ENCODE assay signal across 29 cellular contexts in the genomic region with DNA sequence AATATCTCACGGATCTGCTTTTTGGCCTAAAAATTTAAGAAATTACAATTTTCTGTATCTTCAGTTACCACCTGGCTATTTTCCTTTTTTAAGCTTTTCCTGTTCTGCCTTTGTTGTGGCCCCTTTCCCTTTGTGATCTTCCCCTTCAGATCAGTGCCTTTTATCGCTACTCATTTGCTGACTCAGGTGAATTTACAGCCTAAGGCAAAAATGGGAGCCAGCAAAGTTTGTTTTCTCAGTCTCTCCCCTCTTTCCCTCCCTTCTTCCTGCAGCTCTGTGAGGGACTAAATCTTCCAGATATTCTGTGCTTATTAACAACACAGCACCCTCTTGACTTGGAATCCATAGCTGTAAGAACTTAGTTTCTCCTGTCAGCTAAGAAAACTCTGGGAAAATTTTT. TPM values are rescaled to one million over a fixed set of nuclear protein-coding genes. Genes with fewer than 3 reads are reported as not detected.
DNase-seq lines count a peak whose midpoint lies in the region; ATAC-seq and TF ChIP-seq lines count a peak whose summit lies in the region.
"Had no signal": no experiment of that assay in that cellular context is flagged by ENCODE, and none has a peak within 500 bp of the region (broad histone marks: within the 10 kb centered on the region; RNA-seq: fewer than 3 reads in every experiment).

No MANE protein-coding gene starts in this region.

- peak overlapping the region; percentile 14 for H3K4me3 ChIP-seq in parathyroid adenoma (ENCODE audit: low read depth, low read length)
- H3K4me3 ChIP-seq in CD8-positive, alpha-beta memory T cell (ENCODE audit: low read length): no peak overlapping the region
- H3K4me3 ChIP-seq: BLaER1 treated with 17β-estradiol and CSF1 and Interleukin-3, amounts not matched to agents 10 nM and 100 nM; lung; prostate gland; tibial artery had no signal

- WGBS in H9 (ENCODE audit: extremely low coverage, insufficient read length, low lambda C conversion rate): no CpG with 5 or more reads among the region's 2 CpGs

- no peaks in the 10 kb centered on the region for H3K36me3 Mint-ChIP-seq in H9 (ENCODE audit: insufficient read depth in 1 of 3, low read depth in 3 of 3)
- H3K36me3 Mint-ChIP-seq in endothelial cell (ENCODE audit: low read depth, unreplicated experiment): no peaks in the 10 kb centered on the region
- H3K36me3 Mint-ChIP-seq in CD8-positive, alpha-beta memory T cell: peaks cover 0 to under 1% (median 0%) of the 10 kb centered on the region in 3 donors

- no peak overlapping the region for H2BK15ac ChIP-seq in H9 (ENCODE audit: low read depth, low read length)

- no peak overlapping the region for H2BK5ac ChIP-seq in H9 (ENCODE audit: insufficient read length, low read length)

- H3K27me3 Mint-ChIP-seq in H9 (ENCODE audit: low read depth) (no peaks in the 10 kb centered on the region), endothelial cell (ENCODE audit: unreplicated experiment) (peaks cover 5% of the 10 kb centered on the region)
- H3K27me3 Mint-ChIP-seq in CD8-positive, alpha-beta memory T cell: no peaks in the 10 kb centered on the region
- H3K27me3 Mint-ChIP-seq: activated CD8-positive, alpha-beta T cell treated with anti-CD3 and anti-CD28 coated beads for 36 hours had no signal

- H2BK12ac ChIP-seq in H9 (ENCODE audit: insufficient read length, low read depth, low read length): no peak overlapping the region

- H3K4me1 ChIP-seq in H9 (ENCODE audit: insufficient read depth, low read length): no peaks in the 10 kb centered on the region
- no peaks in the 10 kb centered on the region for H3K4me1 ChIP-seq in parathyroid adenoma
- H3K4me1 ChIP-seq in CD8-positive, alpha-beta memory T cell (ENCODE audit: insufficient read depth, low read length): peaks cover 9% of the 10 kb centered on the region
- H3K4me1 ChIP-seq: prostate gland had no signal

- no peak overlapping the region for H3K14ac ChIP-seq in H9 (ENCODE audit: insufficient read depth, low read length)

- CTCF ChIA-PET in CD8-positive, alpha-beta memory T cell (lab: Charles Lee): no interaction called here

- H3K9ac ChIP-seq in H9 (ENCODE audit: extremely low read depth, insufficient read length, low read length) (no peak overlapping the region), parathyroid adenoma (no peak overlapping the region)
- H3K9ac ChIP-seq: BLaER1 treated with 17β-estradiol and CSF1 and Interleukin-3, amounts not matched to agents 10 nM and 100 nM; SK-N-SH had no signal

- no peaks in the 10 kb centered on the region for H3K23me2 ChIP-seq in H9 (ENCODE audit: insufficient read length, low read depth, low read length, poor library complexity, severe bottlenecking)

- H3K27me3 ChIP-seq in H9 (ENCODE audit: insufficient read depth, low read length): no peaks in the 10 kb centered on the region; the same call in 1 of the 2 replicates
- H3K27me3 ChIP-seq in parathyroid adenoma (ENCODE audit: control insufficient read depth, insufficient read depth, low read length): no peaks in the 10 kb centered on the region
- no peaks in the 10 kb centered on the region for H3K27me3 ChIP-seq in CD8-positive, alpha-beta memory T cell (ENCODE audit: insufficient read depth, low read length, poor library complexity, severe bottlenecking)
- H3K27me3 ChIP-seq: BLaER1 treated with 17β-estradiol and CSF1 and Interleukin-3, amounts not matched to agents 10 nM and 100 nM; tibial artery had no signal

- H3K4me2 ChIP-seq in H9 (ENCODE audit: insufficient read depth, insufficient read length, low read length) (no peak overlapping the region), parathyroid adenoma (ENCODE audit: low read length) (peak overlapping the region; percentile 26)
- H3K4me2 ChIP-seq: SK-N-SH had no signal

- H3K27ac ChIP-seq in H9 (ENCODE audit: insufficient read length, low read depth, low read length) (no peak overlapping the region), parathyroid adenoma (no peak overlapping the region)
- no peak overlapping the region for H3K27ac ChIP-seq in CD8-positive, alpha-beta memory T cell (ENCODE audit: low read depth, low read length)
- H3K27ac ChIP-seq: BLaER1 treated with 17β-estradiol and CSF1 and Interleukin-3, amounts not matched to agents 10 nM and 100 nM; epithelial cell of prostate; HL-60; prostate gland; tibial artery had no signal

- H3K79me2 ChIP-seq in H9 (ENCODE audit: insufficient read depth, low read length) (no peaks in the 10 kb centered on the region), parathyroid adenoma (no peaks in the 10 kb centered on the region)

- no peak overlapping the region for H3K18ac ChIP-seq in H9 (ENCODE audit: insufficient read length, low read depth, low read length)

- H3K4me1 Mint-ChIP-seq in H9 (peaks cover 11 to 12% of the 10 kb centered on the region in 2 experiments), endothelial cell (ENCODE audit: unreplicated experiment) (peaks cover 34% of the 10 kb centered on the region)
- H3K4me1 Mint-ChIP-seq in CD8-positive, alpha-beta memory T cell: peaks cover 6 to 8% (median 7%) of the 10 kb centered on the region in 3 donors

- no peak overlapping the region for H2AK5ac ChIP-seq in H9 (ENCODE audit: insufficient read length, low read length)

- H3K56ac ChIP-seq in H9 (ENCODE audit: insufficient read length, low read depth, low read length): no peak overlapping the region

- H2AFZ ChIP-seq in H9 (ENCODE audit: low read length): peak overlapping the region; percentile 90
- H2AFZ ChIP-seq in parathyroid adenoma: no peak overlapping the region

- no peak overlapping the region for H4K5ac ChIP-seq in H9 (ENCODE audit: insufficient read length, low read depth, low read length)

- H3K27ac Mint-ChIP-seq in H9 (peak overlapping the region in 1 of 3 experiments; percentile 76; a peak in 2 of 7 replicates), endothelial cell (ENCODE audit: unreplicated experiment) (peak overlapping the region; percentile 85)
- peak overlapping the region in 1 of 8 donors; percentile 15 for H3K27ac Mint-ChIP-seq in CD8-positive, alpha-beta memory T cell
- H3K27ac Mint-ChIP-seq: activated CD8-positive, alpha-beta T cell treated with anti-CD3 and anti-CD28 coated beads for 36 hours; activated naive CD4-positive, alpha-beta T cell treated with anti-CD3 and anti-CD28 coated beads, Interleukin-2, amount 50 U/mL, for 72 hours; T-helper 1 cell treated with Interleukin-12 subunit alpha and Interleukin-12 subunit beta and Interleukin-4 antibody, amounts not matched to agents 30 μg/mL and 1 μg/mL, for 36 hours had no signal

- H4K20me1 ChIP-seq in H9 (ENCODE audit: control insufficient read depth, insufficient read depth, insufficient read length): no peaks in the 10 kb centered on the region
- H4K20me1 ChIP-seq: BLaER1 treated with 17β-estradiol and CSF1 and Interleukin-3, amounts not matched to agents 10 nM and 100 nM had no signal

- no peak overlapping the region for H3K4me3 Mint-ChIP-seq in H9
- H3K4me3 Mint-ChIP-seq in endothelial cell (ENCODE audit: unreplicated experiment): no peak overlapping the region
- no peak overlapping the region for H3K4me3 Mint-ChIP-seq in CD8-positive, alpha-beta memory T cell
- H3K4me3 Mint-ChIP-seq: activated CD8-positive, alpha-beta T cell treated with anti-CD3 and anti-CD28 coated beads for 36 hours; nephron progenitor cell; T-helper 1 cell treated with Interleukin-12 subunit alpha and Interleukin-12 subunit beta and Interleukin-4 antibody, amounts not matched to agents 30 μg/mL and 1 μg/mL, for 36 hours had no signal

- H4K91ac ChIP-seq in H9 (ENCODE audit: insufficient read length, low read depth, low read length): no peak overlapping the region

- ATAC-seq in HG02970 (IDR thresholded peaks at IDR 0.05; ENCODE audit: low FRiP score, unreplicated experiment): no peak
- ATAC-seq: activated CD8-positive, alpha-beta T cell treated with anti-CD3 and anti-CD28 coated beads for 36 hours; activated naive CD4-positive, alpha-beta T cell treated with anti-CD3 and anti-CD28 coated beads, Interleukin-2, amount 50 U/mL, for 72 hours had no signal

- DNase-seq in H9: no peak
- peak; percentile 3 for DNase-seq in NCI-H146 (lab: John Stamatoyannopoulos, UW)
- peak; percentile 13 for DNase-seq in endothelial cell (ENCODE audit: low spot score)
- no peak for DNase-seq in pons (ENCODE audit: low spot score)
- DNase-seq in CD8-positive, alpha-beta memory T cell: no peak
- DNase-seq: activated CD4-positive, alpha-beta T cell treated with anti-CD3 and anti-CD28 coated beads for 1 hour; activated CD8-positive, alpha-beta T cell treated with anti-CD3 and anti-CD28 coated beads for 36 hours; activated T-cell treated with anti-CD3 and anti-CD28 coated beads for 4 hours; Calu3; DND-41; effector CD4-positive, alpha-beta T cell; glutamatergic neuron; kidney glomerular epithelial cell; NCI-H1105; NCI-H2107; NCI-H446; NCI-H82; nephron progenitor cell; SK-N-SH; tibial artery had no signal

- H3K36me3 ChIP-seq in parathyroid adenoma (ENCODE audit: control insufficient read depth, insufficient read depth, low read length): no peaks in the 10 kb centered on the region
- no peaks in the 10 kb centered on the region for H3K36me3 ChIP-seq in CD8-positive, alpha-beta memory T cell (ENCODE audit: insufficient read depth, low read length)
- H3K36me3 ChIP-seq: BLaER1 treated with 17β-estradiol and CSF1 and Interleukin-3, amounts not matched to agents 10 nM and 100 nM; prostate gland; tibial artery had no signal

- H3K4ac ChIP-seq in H9 (ENCODE audit: low read depth, low read length): no peak overlapping the region

- no peaks in the 10 kb centered on the region for H3K79me1 ChIP-seq in H9 (ENCODE audit: insufficient read depth, low read depth, low read length, poor library complexity, severe bottlenecking)

- H2BK120ac ChIP-seq in H9 (ENCODE audit: low read depth, low read length, poor library complexity, severe bottlenecking): no peak overlapping the region

- POLR2A ChIA-PET in CD8-positive, alpha-beta memory T cell (lab: Charles Lee): interaction anchor here (1.1 kb wide), 1 partner anchor 15 kb away, joined by 4 read pairs; no protein-coding TSS in a partner anchor

- no peak overlapping the region for H2BK20ac ChIP-seq in H9 (ENCODE audit: low read depth, low read length, poor library complexity, severe bottlenecking)

- H3K9me3 ChIP-seq in H9 (ENCODE audit: control insufficient read depth, low read depth, low read length): no peaks in the 10 kb centered on the region
- no peaks in the 10 kb centered on the region for H3K9me3 ChIP-seq in parathyroid adenoma (ENCODE audit: control insufficient read depth, low read length)
- no peaks in the 10 kb centered on the region for H3K9me3 ChIP-seq in CD8-positive, alpha-beta memory T cell (ENCODE audit: low read length)
- H3K9me3 ChIP-seq: BLaER1 treated with 17β-estradiol and CSF1 and Interleukin-3, amounts not matched to agents 10 nM and 100 nM; prostate gland; SK-N-SH; tibial artery had no signal

- H3K23ac ChIP-seq in H9 (ENCODE audit: insufficient read length, low read depth, low read length): no peak overlapping the region

- H3K9me3 Mint-ChIP-seq in H9 (no peaks in the 10 kb centered on the region), endothelial cell (ENCODE audit: unreplicated experiment) (no peaks in the 10 kb centered on the region)
- H3K9me3 Mint-ChIP-seq in CD8-positive, alpha-beta memory T cell: no peaks in the 10 kb centered on the region
- H3K9me3 Mint-ChIP-seq: activated CD8-positive, alpha-beta T cell treated with anti-CD3 and anti-CD28 coated beads for 36 hours; activated naive CD4-positive, alpha-beta T cell treated with anti-CD3 and anti-CD28 coated beads, Interleukin-2, amount 50 U/mL, for 72 hours; nephron progenitor cell; T-helper 1 cell treated with Interleukin-12 subunit alpha and Interleukin-12 subunit beta and Interleukin-4 antibody, amounts not matched to agents 30 μg/mL and 1 μg/mL, for 36 hours had no signal

- H3T11ph ChIP-seq in H9 (ENCODE audit: low read length): no peak overlapping the region

- H4K8ac ChIP-seq in H9 (replicated peaks; ENCODE audit: insufficient read length, low read depth, low read length): no peak overlapping the region

- TF ChIP-seq CTCF in H9 (conservative IDR thresholded peaks at IDR 0.05) (no peak), endothelial cell (IDR thresholded peaks at IDR 0.05; ENCODE audit: unreplicated experiment) (no peak), parathyroid adenoma (IDR thresholded peaks at IDR 0.05) (no peak)

RNA-seq across cellular contexts. Expression of gene PRRC2C, which starts 5.3 kb away (rescaled TPM):
- total RNA-seq in H9 (2021) (256 and 267 TPM in 2 replicates), endothelial cell (ENCODE audit: unreplicated experiment) (248 TPM)
- 100 to 1,000 TPM; 262 to 275 TPM for total RNA-seq in CD8-positive, alpha-beta memory T cell
- polyA plus RNA-seq in CD8-positive, alpha-beta memory T cell: 106 TPM

Comparison
In these comparisons a context has a peak if more than half of its experiments do, and no peak if none do; other contexts are left out.
1. DNase-seq: peak in NCI-H146 (single experiment) and endothelial cell (single experiment); none in H9 (single experiment), pons (single experiment) and CD8-positive, alpha-beta memory T cell (0 of 5).